22 cellular contexts compared by ENCODE assay signal in the genomic region with DNA sequence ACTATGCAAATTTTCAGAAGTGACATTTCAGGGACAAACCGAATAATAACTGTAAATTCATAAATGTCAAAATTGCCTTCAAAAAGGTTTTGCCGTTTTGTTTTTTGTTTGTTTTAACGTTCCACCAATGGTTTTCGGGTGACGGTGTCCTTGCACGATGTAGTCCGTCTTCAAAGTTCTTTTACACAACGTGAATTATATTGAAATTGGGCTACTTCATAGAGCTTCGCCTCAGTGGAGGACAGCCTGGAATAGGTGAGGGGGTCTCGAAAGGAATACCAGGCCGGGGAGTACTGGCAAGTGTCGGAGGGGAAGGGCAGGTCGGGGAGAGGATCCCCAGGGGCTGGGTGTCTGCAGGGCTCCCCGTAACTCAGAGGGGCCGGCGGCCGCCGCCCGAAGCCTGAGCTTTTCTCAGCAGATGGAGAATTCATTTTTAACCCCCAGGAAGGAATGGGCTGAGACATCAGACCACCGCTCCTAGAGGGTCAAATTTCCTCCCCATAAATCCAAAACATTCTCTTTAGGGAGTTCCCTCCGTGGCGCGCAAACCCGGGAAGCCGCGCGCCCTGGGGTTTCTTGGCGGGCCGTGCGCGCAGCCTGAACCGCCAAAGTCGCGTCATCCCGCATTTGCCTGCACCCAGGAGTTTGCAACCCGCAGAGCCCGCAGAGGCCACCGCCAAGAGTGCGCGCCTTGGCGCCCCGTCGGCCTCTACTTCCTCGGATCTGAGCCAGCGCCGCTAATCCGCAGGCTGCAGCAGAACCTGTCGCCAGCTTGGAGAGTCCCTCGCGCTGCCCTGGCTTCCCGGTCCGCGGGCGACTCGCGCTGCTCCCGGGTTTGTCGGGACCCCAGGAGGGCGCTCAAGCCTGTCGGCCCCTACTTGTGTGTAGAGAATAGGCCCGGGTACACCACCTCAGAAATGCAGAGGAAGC. TPM values are rescaled to one million over a fixed set of nuclear protein-coding genes. Genes with fewer than 3 reads are reported as not detected.
DNase-seq lines count a peak whose midpoint lies in the region; ATAC-seq, FAIRE-seq and TF ChIP-seq lines count a peak whose summit lies in the region.
"Had no signal": no experiment of that assay in that cellular context is flagged by ENCODE, and none has a peak within 500 bp of the region (broad histone marks: within the 10 kb centered on the region; RNA-seq: fewer than 3 reads in every experiment).

No MANE protein-coding gene starts in this region.

- no peak overlapping the region for H2BK5ac ChIP-seq in H1 (ENCODE audit: low read depth, low read length)

- H2BK15ac ChIP-seq in H1 (ENCODE audit: low read length): no peak overlapping the region

- no peak overlapping the region for H3K9ac ChIP-seq in H1 (replicated peaks in 1 of 4; ENCODE audit: extremely low read depth in 1 of 4, low read depth in 3 of 4, low read length in 3 of 4)

- H4K91ac ChIP-seq in H1 (replicated peaks; ENCODE audit: insufficient read length, low read length): no peak overlapping the region

- H3K79me1 ChIP-seq in H1 (ENCODE audit: low read depth, low read length): no peaks in the 10 kb centered on the region

- CTCF ChIA-PET in H1 (lab: Charles Lee; ENCODE audit: partially characterized antibody): interaction anchor here (0.6 to 8.5 kb wide), 10 partner anchors 10 to 465 kb away, joined by 3 to 62 read pairs (median 4); partner anchors contain the start of gene EVX1

- peaks cover 4% of the 10 kb centered on the region; the same call in 1 of the 2 replicates for H3K23me2 ChIP-seq in H1 (ENCODE audit: low read depth, low read length)

- H4K20me1 ChIP-seq in H1 (replicated peaks in 1 of 2; ENCODE audit: control insufficient read depth in 1 of 2, insufficient read depth in 2 of 2, low read length in 2 of 2): peaks cover 5 to 6% of the 10 kb centered on the region in 2 experiments

- H2AFZ ChIP-seq in H1 (ENCODE audit: low read length): no peak overlapping the region

- no peak for FAIRE-seq in H1 (lab: Jason Lieb, UNC)
- FAIRE-seq: A549 had no signal

- POLR2A ChIA-PET in H1 (lab: Charles Lee; ENCODE audit: partially characterized antibody): no interaction called here

- H3K14ac ChIP-seq in H1 (ENCODE audit: insufficient read length): no peak overlapping the region

- H3K56ac ChIP-seq in H1 (replicated peaks; ENCODE audit: insufficient read length, low read depth, low read length): no peak overlapping the region

- peaks cover 68 to 84% of the 10 kb centered on the region in 2 donors for H3K27me3 Mint-ChIP-seq in stimulated activated naive B cell treated with anti-CD40 and anti-IgM and Interleukin-4, amounts not matched to agents 10 μg/mL and 1 μg/mL and 100 μg/mL, for 72 hours
- H3K27me3 Mint-ChIP-seq in activated CD4-positive, alpha-beta T cell treated with anti-CD3 and anti-CD28 coated beads, Interleukin-2, amount 10 ng/mL, durations not matched to agents 24 days and 14 days: peaks cover 70% of the 10 kb centered on the region

- no peaks in the 10 kb centered on the region for H3K36me3 Mint-ChIP-seq in stimulated activated naive B cell treated with anti-CD40 and anti-IgM and Interleukin-4, amounts not matched to agents 10 μg/mL and 1 μg/mL and 100 μg/mL, for 72 hours
- H3K36me3 Mint-ChIP-seq in activated CD4-positive, alpha-beta T cell treated with anti-CD3 and anti-CD28 coated beads, Interleukin-2, amount 10 ng/mL, durations not matched to agents 24 days and 14 days (ENCODE audit: low read depth): no peaks in the 10 kb centered on the region
- H3K36me3 Mint-ChIP-seq: CD4-positive, CD25-positive, alpha-beta regulatory T cell had no signal

- peak overlapping the region; percentile 9 for H3K27ac Mint-ChIP-seq in stimulated activated naive B cell treated with anti-CD40 and anti-IgM and Interleukin-4, amounts not matched to agents 10 μg/mL and 1 μg/mL and 100 μg/mL, for 72 hours
- no peak overlapping the region for H3K27ac Mint-ChIP-seq in activated CD4-positive, alpha-beta T cell treated with anti-CD3 and anti-CD28 coated beads, Interleukin-2, amount 10 ng/mL, durations not matched to agents 24 days and 14 days
- H3K27ac Mint-ChIP-seq: CD4-positive, CD25-positive, alpha-beta regulatory T cell had no signal

- H3K79me2 ChIP-seq in H1 (ENCODE audit: control insufficient read depth in 1 of 2, insufficient read depth in 2 of 2, low read length in 2 of 2): no peaks in the 10 kb centered on the region

- no peak overlapping the region for H3K4ac ChIP-seq in H1 (replicated peaks; ENCODE audit: insufficient read length, low read depth, low read length)

- TF ChIP-seq EP300 in H1 (IDR thresholded peaks at IDR 0.05; ENCODE audit: borderline replicate concordance in 1 of 2, low read depth in 2 of 2, low read length in 2 of 2): no peak

- no peaks in the 10 kb centered on the region for H3K9me3 Mint-ChIP-seq in stimulated activated naive B cell treated with anti-CD40 and anti-IgM and Interleukin-4, amounts not matched to agents 10 μg/mL and 1 μg/mL and 100 μg/mL, for 72 hours
- no peaks in the 10 kb centered on the region for H3K9me3 Mint-ChIP-seq in activated CD4-positive, alpha-beta T cell treated with anti-CD3 and anti-CD28 coated beads, Interleukin-2, amount 10 ng/mL, durations not matched to agents 24 days and 14 days

- H2AK5ac ChIP-seq in H1 (ENCODE audit: low read depth, low read length): no peak overlapping the region

- H3K4me3 ChIP-seq in H1 (ENCODE audit: extremely low read depth in 1 of 4, insufficient read depth in 2 of 4, low read depth in 3 of 4, low read length in 4 of 4): peak overlapping the region; percentile 3 to 49 (median 12); a peak in 5 of 8 replicates
- no peak overlapping the region for H3K4me3 ChIP-seq in mucosa of descending colon
- H3K4me3 ChIP-seq: A549, heart left ventricle, left lung, Peyer's patch, right atrium auricular region, thyroid gland had no signal

- no peak overlapping the region for H4K5ac ChIP-seq in H1 (ENCODE audit: insufficient read length, low read depth, low read length)

- no peak overlapping the region for H4K8ac ChIP-seq in H1 (ENCODE audit: extremely low read depth, insufficient read depth, low read length)

- no peak for TF ChIP-seq RAD21 in H1 (IDR thresholded peaks at IDR 0.05 in 1 of 2, conservative IDR thresholded peaks at IDR 0.05 in 1 of 2; ENCODE audit: low read depth in 2 of 2, low read length in 2 of 2)

- DNase-seq in activated CD8-positive, alpha-beta memory T cell treated with anti-CD3 and anti-CD28 coated beads for 24 hours: peak; percentile 53
- no peak for DNase-seq in activated CD8-positive, alpha-beta memory T cell treated with anti-CD3 and anti-CD28 coated beads, Interleukin-2, amount 50 U/mL, for 48 hours
- DNase-seq in H1 (ENCODE audit: low read depth in 1 of 2, low spot score in 2 of 2) (peak in 1 of 2 experiments; percentile 66), mucosa of descending colon (peak in 1 of 3 donors; percentile 70), NCI-H1930 (lab: John Stamatoyannopoulos, UW) (no peak), NCI-H2227 (lab: John Stamatoyannopoulos, UW; ENCODE audit: unreplicated experiment) (no peak)
- no peak for DNase-seq in stimulated activated naive B cell treated with anti-CD40 and anti-IgM and Interleukin-4, amounts not matched to agents 10 μg/mL and 1 μg/mL and 100 μg/mL, for 72 hours
- DNase-seq in activated CD4-positive, alpha-beta T cell treated with anti-CD3 and anti-CD28 coated beads, Interleukin-2, amount 10 ng/mL, durations not matched to agents 24 days and 14 days: no peak
- DNase-seq: amygdala; CD4-positive, CD25-positive, alpha-beta regulatory T cell; cortex of kidney; esophagus squamous epithelium; left lung; NCI-H1436 treated with DMSO at 0.1 percent for 48 hours; SW 1271; thyroid gland had no signal

- H3K9me3 ChIP-seq in H1 (ENCODE audit: insufficient read depth in 2 of 2, low read depth in 1 of 2, low read length in 1 of 2) (no peaks in the 10 kb centered on the region), mucosa of descending colon (no peaks in the 10 kb centered on the region)
- H3K9me3 ChIP-seq: A549, esophagus squamous epithelium, heart left ventricle, left lung, Peyer's patch, right atrium auricular region, thyroid gland had no signal

- no peak overlapping the region for H2BK12ac ChIP-seq in H1 (ENCODE audit: low read depth, low read length)

- intact Hi-C loops in mucosa of descending colon (cut with DNase I, micrococcal nuclease): no loop called here
- intact Hi-C loops in activated CD4-positive, alpha-beta T cell treated with anti-CD3 and anti-CD28 coated beads, Interleukin-2, amount 10 ng/mL, durations not matched to agents 24 days and 14 days (cut with micrococcal nuclease): no loop called here

- no peak overlapping the region for H3K4me3 Mint-ChIP-seq in stimulated activated naive B cell treated with anti-CD40 and anti-IgM and Interleukin-4, amounts not matched to agents 10 μg/mL and 1 μg/mL and 100 μg/mL, for 72 hours
- no peak overlapping the region for H3K4me3 Mint-ChIP-seq in activated CD4-positive, alpha-beta T cell treated with anti-CD3 and anti-CD28 coated beads, Interleukin-2, amount 10 ng/mL, durations not matched to agents 24 days and 14 days
- H3K4me3 Mint-ChIP-seq: CD4-positive, CD25-positive, alpha-beta regulatory T cell had no signal

- no peak overlapping the region for H2BK120ac ChIP-seq in H1 (replicated peaks; ENCODE audit: low read depth, low read length)

- peaks cover under 1 to 2% of the 10 kb centered on the region in 2 donors for H3K4me1 Mint-ChIP-seq in stimulated activated naive B cell treated with anti-CD40 and anti-IgM and Interleukin-4, amounts not matched to agents 10 μg/mL and 1 μg/mL and 100 μg/mL, for 72 hours
- H3K4me1 Mint-ChIP-seq in activated CD4-positive, alpha-beta T cell treated with anti-CD3 and anti-CD28 coated beads, Interleukin-2, amount 10 ng/mL, durations not matched to agents 24 days and 14 days: no peaks in the 10 kb centered on the region

- peaks cover 2 to 9% (median 3%) of the 10 kb centered on the region in 4 experiments for H3K4me1 ChIP-seq in H1 (replicated peaks in 1 of 4; ENCODE audit: control insufficient read depth in 3 of 4, insufficient read depth in 4 of 4, low read length in 3 of 4)
- H3K4me1 ChIP-seq in mucosa of descending colon (ENCODE audit: low read depth): peaks cover 6% of the 10 kb centered on the region
- H3K4me1 ChIP-seq: A549 had no signal

- peaks cover 54 to 96% (median 88%) of the 10 kb centered on the region in 4 experiments for H3K27me3 ChIP-seq in H1 (replicated peaks in 1 of 4; ENCODE audit: control insufficient read depth in 3 of 4, extremely low read depth in 1 of 4, insufficient read depth in 3 of 4, low read length in 3 of 4)

- H2BK20ac ChIP-seq in H1 (ENCODE audit: low read length): no peak overlapping the region

- H3K18ac ChIP-seq in H1 (ENCODE audit: extremely low read depth, low read length): no peak overlapping the region

- WGBS in H1 (ENCODE audit: extremely low coverage in 1 of 2, insufficient coverage in 1 of 2, insufficient read length in 1 of 2, insufficient replicate concordance in 2 of 2, low coverage in 1 of 2, low lambda C conversion rate in 2 of 2, missing lambda C conversion rate in 1 of 2), 2 experiments: 6% methylated on average over 59 of the region's 61 CpGs; no CpG with 5 or more reads in 1 of the 2 experiments

- TF ChIP-seq CTCF in H1 (IDR thresholded peaks at IDR 0.05; ENCODE audit: control extremely low read depth in 1 of 3, insufficient read depth in 1 of 3, low read depth in 1 of 3, low read length in 3 of 3): no peak
- no peak for TF ChIP-seq CTCF in mucosa of descending colon (IDR thresholded peaks at IDR 0.05)

- no peak overlapping the region for H3K23ac ChIP-seq in H1 (ENCODE audit: insufficient read length)

- ATAC-seq in mucosa of descending colon: peak; percentile 71
- no peak for ATAC-seq in stimulated activated naive B cell treated with anti-CD40 and anti-IgM and Interleukin-4, amounts not matched to agents 10 μg/mL and 1 μg/mL and 100 μg/mL, for 72 hours (replicated peaks)
- ATAC-seq: A549, heart left ventricle, left lung had no signal

- no peaks in the 10 kb centered on the region; a peak in 1 of 8 replicates for H3K36me3 ChIP-seq in H1 (ENCODE audit: control insufficient read depth in 2 of 4, insufficient read depth in 4 of 4, low read length in 3 of 4)
- H3K36me3 ChIP-seq in mucosa of descending colon (ENCODE audit: low read depth): no peaks in the 10 kb centered on the region
- H3K36me3 ChIP-seq: esophagus squamous epithelium, heart left ventricle, left lung, Peyer's patch, right atrium auricular region, thyroid gland had no signal

- H3K27ac ChIP-seq in H1 (ENCODE audit: low read depth, low read length): no peak overlapping the region
- H3K27ac ChIP-seq: A549, esophagus squamous epithelium, heart left ventricle, left lung, Peyer's patch, right atrium auricular region, thyroid gland, VCaP had no signal

- TF ChIP-seq POLR2A in H1 (IDR thresholded peaks at IDR 0.05; ENCODE audit: control extremely low read depth in 1 of 2, low read depth in 2 of 2, low read length in 2 of 2): no peak

- H3K4me2 ChIP-seq in H1 (ENCODE audit: insufficient read depth in 1 of 2, low read depth in 2 of 2, low read length in 2 of 2): peak overlapping the region; percentile 57 to 63
- H3K4me2 ChIP-seq: A549 had no signal

RNA-seq across cellular contexts. Expression of gene EVX1, which starts 17.3 kb away (rescaled TPM):
- not detected in 2 replicates for total RNA-seq in H1 (2021; fragmentation: NEBNext Ultra II Directional; extraction: Animal tissue kit (Norgen Biotek cat#: 25700))
- 0.02 TPM in 1 of 2 replicates, not detected in the other for polyA plus RNA-seq in H1 (2011; rRNA removed)
- not detected for polyA plus RNA-seq in H1 (2011; cell fraction: cytosol; rRNA removed)
- not detected for polyA plus RNA-seq in H1 (2011; cell fraction: nucleus; rRNA removed)
- polyA plus RNA-seq in H1 (2012, experiment 1 of 2): 0.13 TPM in 1 of 4 replicates, not detected in the others
- 0.07 TPM for polyA plus RNA-seq in H1 (2012, experiment 2 of 2)
- not detected for polyA plus RNA-seq in H1 (2013, experiment 1 of 2)
- polyA plus RNA-seq in H1 (2013, experiment 2 of 2): not detected
- not detected in 2 replicates for polyA minus RNA-seq in H1 (2011; rRNA and poly(A)+ RNA removed)
- polyA minus RNA-seq in H1 (2011; cell fraction: cytosol; rRNA and poly(A)+ RNA removed): not detected
- polyA minus RNA-seq in H1 (2011; cell fraction: nucleus; rRNA and poly(A)+ RNA removed): not detected
- 1 to 10 TPM in 1 of 3 donors, under 1 TPM in 1, not detected in 1; 0.43 to 2.7 TPM for total RNA-seq in mucosa of descending colon
- total RNA-seq in activated CD4-positive, alpha-beta T cell treated with anti-CD3 and anti-CD28 coated beads, Interleukin-2, amount 10 ng/mL, durations not matched to agents 24 days and 14 days: not detected in 2 replicates
- total RNA-seq: CD4-positive, CD25-positive, alpha-beta regulatory T cell; esophagus squamous epithelium; heart left ventricle; left lung; myocyte; Peyer's patch; right atrium auricular region; thyroid gland had no signal
- polyA plus RNA-seq: CD4-positive, CD25-positive, alpha-beta regulatory T cell; heart left ventricle had no signal

RNA-seq across cellular contexts. Expression of gene HOXA13, which starts 25.4 kb away (rescaled TPM):
- not detected in 2 replicates for total RNA-seq in H1 (2021; fragmentation: NEBNext Ultra II Directional; extraction: Animal tissue kit (Norgen Biotek cat#: 25700))
- polyA plus RNA-seq in H1 (2011; rRNA removed): not detected in 2 replicates
- not detected for polyA plus RNA-seq in H1 (2011; cell fraction: cytosol; rRNA removed)
- not detected for polyA plus RNA-seq in H1 (2011; cell fraction: nucleus; rRNA removed)
- 0.07 TPM in 1 of 4 replicates, not detected in the others for polyA plus RNA-seq in H1 (2012, experiment 1 of 2)
- not detected for polyA plus RNA-seq in H1 (2012, experiment 2 of 2)
- not detected for polyA plus RNA-seq in H1 (2013, experiment 1 of 2)
- polyA plus RNA-seq in H1 (2013, experiment 2 of 2): not detected
- not detected in 2 replicates for polyA minus RNA-seq in H1 (2011; rRNA and poly(A)+ RNA removed)
- polyA minus RNA-seq in H1 (2011; cell fraction: cytosol; rRNA and poly(A)+ RNA removed): not detected
- not detected for polyA minus RNA-seq in H1 (2011; cell fraction: nucleus; rRNA and poly(A)+ RNA removed)
- total RNA-seq in mucosa of descending colon: 10 to 100 TPM; 28.0 to 54.3 (median 42.2) TPM
- not detected in 2 replicates for total RNA-seq in activated CD4-positive, alpha-beta T cell treated with anti-CD3 and anti-CD28 coated beads, Interleukin-2, amount 10 ng/mL, durations not matched to agents 24 days and 14 days
- total RNA-seq: CD4-positive, CD25-positive, alpha-beta regulatory T cell; esophagus squamous epithelium; heart left ventricle; left lung; Peyer's patch; right atrium auricular region; thyroid gland had no signal
- polyA plus RNA-seq: CD4-positive, CD25-positive, alpha-beta regulatory T cell; heart left ventricle had no signal

RNA-seq across cellular contexts. Expression of gene HOXA11, which starts 40.2 kb away (rescaled TPM):
- not detected in 2 replicates for total RNA-seq in H1 (2021; fragmentation: NEBNext Ultra II Directional; extraction: Animal tissue kit (Norgen Biotek cat#: 25700))
- polyA plus RNA-seq in H1 (2011; rRNA removed): not detected in 2 replicates
- not detected for polyA plus RNA-seq in H1 (2011; cell fraction: cytosol; rRNA removed)
- polyA plus RNA-seq in H1 (2011; cell fraction: nucleus; rRNA removed): not detected
- polyA plus RNA-seq in H1 (2012, experiment 1 of 2): not detected in 4 replicates
- polyA plus RNA-seq in H1 (2012, experiment 2 of 2): not detected
- polyA plus RNA-seq in H1 (2013, experiment 1 of 2): not detected
- polyA plus RNA-seq in H1 (2013, experiment 2 of 2): not detected
- polyA minus RNA-seq in H1 (2011; rRNA and poly(A)+ RNA removed): not detected in 2 replicates
- not detected for polyA minus RNA-seq in H1 (2011; cell fraction: cytosol; rRNA and poly(A)+ RNA removed)
- not detected for polyA minus RNA-seq in H1 (2011; cell fraction: nucleus; rRNA and poly(A)+ RNA removed)
- 10 to 100 TPM in 1 of 3 donors, 1 to 10 TPM in 2; 3.2 to 27.2 (median 5.4) TPM for total RNA-seq in mucosa of descending colon
- not detected in 2 replicates for total RNA-seq in activated CD4-positive, alpha-beta T cell treated with anti-CD3 and anti-CD28 coated beads, Interleukin-2, amount 10 ng/mL, durations not matched to agents 24 days and 14 days
- total RNA-seq: CD4-positive, CD25-positive, alpha-beta regulatory T cell; esophagus squamous epithelium; heart left ventricle; Peyer's patch; right atrium auricular region; thyroid gland had no signal
- polyA plus RNA-seq: CD4-positive, CD25-positive, alpha-beta regulatory T cell; heart left ventricle had no signal

RNA-seq across cellular contexts. Expression of gene HOXA10, which starts 51.1 kb away (rescaled TPM):
- total RNA-seq in H1 (2021; fragmentation: NEBNext Ultra II Directional; extraction: Animal tissue kit (Norgen Biotek cat#: 25700)): not detected in 2 replicates
- polyA plus RNA-seq in H1 (2011; rRNA removed): not detected in 2 replicates
- not detected for polyA plus RNA-seq in H1 (2011; cell fraction: cytosol; rRNA removed)
- polyA plus RNA-seq in H1 (2011; cell fraction: nucleus; rRNA removed): not detected
- polyA plus RNA-seq in H1 (2012, experiment 1 of 2): not detected in 4 replicates
- not detected for polyA plus RNA-seq in H1 (2012, experiment 2 of 2)
- polyA plus RNA-seq in H1 (2013, experiment 1 of 2): not detected
- polyA plus RNA-seq in H1 (2013, experiment 2 of 2): not detected
- polyA minus RNA-seq in H1 (2011; rRNA and poly(A)+ RNA removed): not detected in 2 replicates
- polyA minus RNA-seq in H1 (2011; cell fraction: cytosol; rRNA and poly(A)+ RNA removed): not detected
- polyA minus RNA-seq in H1 (2011; cell fraction: nucleus; rRNA and poly(A)+ RNA removed): not detected
- total RNA-seq in mucosa of descending colon: 10 to 100 TPM; 25.0 to 56.9 (median 25.8) TPM
- total RNA-seq in activated CD4-positive, alpha-beta T cell treated with anti-CD3 and anti-CD28 coated beads, Interleukin-2, amount 10 ng/mL, durations not matched to agents 24 days and 14 days: not detected in 2 replicates
- total RNA-seq: esophagus squamous epithelium, right atrium auricular region had no signal
- polyA plus RNA-seq: CD4-positive, CD25-positive, alpha-beta regulatory T cell had no signal

RNA-seq across cellular contexts. Expression of gene HOXA9, which starts 59.9 kb away (rescaled TPM):
- total RNA-seq in H1 (2021; fragmentation: NEBNext Ultra II Directional; extraction: Animal tissue kit (Norgen Biotek cat#: 25700)): not detected in 2 replicates
- not detected in 2 replicates for polyA plus RNA-seq in H1 (2011; rRNA removed)
- not detected for polyA plus RNA-seq in H1 (2011; cell fraction: cytosol; rRNA removed)
- polyA plus RNA-seq in H1 (2011; cell fraction: nucleus; rRNA removed): not detected
- not detected in 4 replicates for polyA plus RNA-seq in H1 (2012, experiment 1 of 2)
- not detected for polyA plus RNA-seq in H1 (2012, experiment 2 of 2)
- not detected for polyA plus RNA-seq in H1 (2013, experiment 1 of 2)
- not detected for polyA plus RNA-seq in H1 (2013, experiment 2 of 2)
- polyA minus RNA-seq in H1 (2011; rRNA and poly(A)+ RNA removed): not detected in 2 replicates
- not detected for polyA minus RNA-seq in H1 (2011; cell fraction: cytosol; rRNA and poly(A)+ RNA removed)
- not detected for polyA minus RNA-seq in H1 (2011; cell fraction: nucleus; rRNA and poly(A)+ RNA removed)
- total RNA-seq in mucosa of descending colon: 10 to 100 TPM; 22.0 to 27.9 (median 25.0) TPM
- total RNA-seq in activated CD4-positive, alpha-beta T cell treated with anti-CD3 and anti-CD28 coated beads, Interleukin-2, amount 10 ng/mL, durations not matched to agents 24 days and 14 days: not detected in 2 replicates
- total RNA-seq: right atrium auricular region had no signal
- polyA plus RNA-seq: heart left ventricle had no signal

Comparison
In these comparisons a context has a peak if more than half of its experiments do, and no peak if none do; other contexts are left out.
1. RNA of gene HOXA13, which starts 25.4 kb away (total RNA-seq): 28.0 to 54.3 TPM in mucosa of descending colon; not detected in H1 and not detected in activated CD4-positive, alpha-beta T cell treated with anti-CD3 and anti-CD28 coated beads, Interleukin-2, amount 10 ng/mL, durations not matched to agents 24 days and 14 days; every median in the first group is over 10 times any median in the second.